Comparison of ENCODE assay signal across 7 cellular contexts in the genomic region with DNA sequence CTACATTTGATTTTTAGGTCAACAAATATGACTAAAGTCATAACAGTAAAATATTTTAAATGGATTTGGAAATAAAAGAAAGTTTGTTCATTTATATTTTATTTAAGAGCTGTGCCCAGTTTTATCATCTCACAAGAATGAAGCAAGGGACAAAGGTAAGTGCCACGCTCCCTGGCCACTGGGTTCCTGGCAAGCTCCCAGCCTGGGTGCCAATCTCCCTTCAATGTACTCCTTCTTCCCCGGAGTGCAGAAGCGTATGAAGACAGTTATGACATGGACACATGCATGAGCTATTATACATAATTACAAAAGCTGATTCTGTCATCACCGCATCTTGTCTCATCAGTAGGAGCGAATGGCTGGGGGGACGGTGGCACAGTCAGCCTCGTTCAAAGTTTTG. TPM values are rescaled to one million over a fixed set of nuclear protein-coding genes. Genes with fewer than 3 reads are reported as not detected.
DNase-seq lines count a peak whose midpoint lies in the region; ATAC-seq, FAIRE-seq and TF ChIP-seq lines count a peak whose summit lies in the region.
"Not testable (repeated sequence)": the region's sequence is repeated elsewhere in the genome, so short reads cannot be mapped to it uniquely, and the experiment has no call there.

No MANE protein-coding gene starts in this region.

- not testable (repeated sequence) for H4K20me1 ChIP-seq in endothelial cell of umbilical vein (replicated peaks; ENCODE audit: control insufficient read depth, extremely low read depth, insufficient read depth, low read length)

- H3K9me3 ChIP-seq in endothelial cell of umbilical vein (replicated peaks; ENCODE audit: control insufficient read depth, insufficient read depth, low read length) = not testable (repeated sequence)

- peaks cover 36 to 45% of the 10 kb centered on the region in 2 donors for H3K36me3 Mint-ChIP-seq in stimulated activated naive B cell treated with anti-CD40 and anti-IgM and Interleukin-4, amounts not matched to agents 10 μg/mL and 1 μg/mL and 100 μg/mL, for 72 hours

- FAIRE-seq in RCC 7860 (lab: Jason Lieb, UNC) (peak; percentile 38), colon (lab: Jason Lieb, UNC) (peak; percentile 58), endothelial cell of umbilical vein (lab: Jason Lieb, UNC) (peak; percentile 56)

- not testable (repeated sequence) for H3K27me3 Mint-ChIP-seq in stimulated activated naive B cell treated with anti-CD40 and anti-IgM and Interleukin-4, amounts not matched to agents 10 μg/mL and 1 μg/mL and 100 μg/mL, for 72 hours

- CTCF ChIA-PET in endothelial cell of umbilical vein (lab: Charles Lee) = not testable (repeated sequence)

- intact Hi-C loops in endothelial cell of umbilical vein (cut with micrococcal nuclease); left ventricle myocardium superior (cut with micrococcal nuclease): not testable (repeated sequence)

- not testable (repeated sequence) for BruUV-seq in endothelial cell of umbilical vein (replicated peaks; lab: Mats Ljungman, UMichigan)

- H3K9ac ChIP-seq in endothelial cell of umbilical vein (replicated peaks; ENCODE audit: extremely low read depth, insufficient read depth, low read length) = not testable (repeated sequence)

- H3K4me2 ChIP-seq in endothelial cell of umbilical vein (ENCODE audit: insufficient read depth, low read length) = not testable (repeated sequence)

- TF ChIP-seq CTCF in endothelial cell of umbilical vein (IDR thresholded peaks at IDR 0.05; ENCODE audit: extremely low read depth in 1 of 2, insufficient read depth in 1 of 2, low read depth in 1 of 2, low read length in 2 of 2) = not testable (repeated sequence)

- dilution Hi-C loops in endothelial cell of umbilical vein (cut with MboI; ENCODE audit: extremely low pct_ligation_motif_present, low sequenced_read_pairs) = not testable (repeated sequence)

- H3K4me3 ChIP-seq in endothelial cell of umbilical vein (replicated peaks in 1 of 3; ENCODE audit: insufficient read depth in 1 of 3, low read depth in 1 of 3, low read length in 3 of 3) = not testable (repeated sequence)

- peak; percentile 39 for ATAC-seq in left ventricle myocardium superior
- ATAC-seq in left lobe of liver = peak; percentile 71
- ATAC-seq in stimulated activated naive B cell treated with anti-CD40 and anti-IgM and Interleukin-4, amounts not matched to agents 10 μg/mL and 1 μg/mL and 100 μg/mL, for 72 hours (replicated peaks) = not testable (repeated sequence)

- H3K27ac Mint-ChIP-seq in stimulated activated naive B cell treated with anti-CD40 and anti-IgM and Interleukin-4, amounts not matched to agents 10 μg/mL and 1 μg/mL and 100 μg/mL, for 72 hours = peak overlapping the region; percentile 43

- not testable (repeated sequence) for H3K4me1 ChIP-seq in endothelial cell of umbilical vein (ENCODE audit: control insufficient read depth, extremely low read depth, insufficient read depth, low read length)

- not testable (repeated sequence) for H3K36me3 ChIP-seq in endothelial cell of umbilical vein (ENCODE audit: control insufficient read depth in 2 of 2, extremely low read depth in 1 of 2, insufficient read depth in 2 of 2, low read length in 2 of 2)

- not testable (repeated sequence) for H3K9me1 ChIP-seq in endothelial cell of umbilical vein (replicated peaks; ENCODE audit: control insufficient read depth, extremely low read depth, insufficient read depth, low read length)

- H3K9me3 Mint-ChIP-seq in stimulated activated naive B cell treated with anti-CD40 and anti-IgM and Interleukin-4, amounts not matched to agents 10 μg/mL and 1 μg/mL and 100 μg/mL, for 72 hours = not testable (repeated sequence)

- H2AFZ ChIP-seq in endothelial cell of umbilical vein (ENCODE audit: low read depth, low read length) = not testable (repeated sequence)

- H3K79me2 ChIP-seq in endothelial cell of umbilical vein (ENCODE audit: control insufficient read depth, insufficient read depth, low read length) = not testable (repeated sequence)

- H3K4me1 Mint-ChIP-seq in stimulated activated naive B cell treated with anti-CD40 and anti-IgM and Interleukin-4, amounts not matched to agents 10 μg/mL and 1 μg/mL and 100 μg/mL, for 72 hours = not testable (repeated sequence)

- H3K27me3 ChIP-seq in endothelial cell of umbilical vein (ENCODE audit: control insufficient read depth in 2 of 2, insufficient read depth in 2 of 2, low read length in 2 of 2) = not testable (repeated sequence)

- not testable (repeated sequence) for TF ChIP-seq POLR2A in endothelial cell of umbilical vein (IDR thresholded peaks at IDR 0.05; ENCODE audit: low read depth, low read length)

- not testable (repeated sequence) for DNase-seq in RCC 7860 (ENCODE audit: low spot score); endothelial cell of umbilical vein (ENCODE audit: low read depth, low spot score); stimulated activated naive B cell treated with anti-CD40 and anti-IgM and Interleukin-4, amounts not matched to agents 10 μg/mL and 1 μg/mL and 100 μg/mL, for 72 hours
- DNase-seq in left ventricle myocardium superior (peak; percentile 58), left lobe of liver (ENCODE audit: low spot score) (peak; percentile 79), mucosa of gallbladder (ENCODE audit: low spot score) (peak; percentile 67)

- POLR2A ChIA-PET in endothelial cell of umbilical vein (lab: Charles Lee) = not testable (repeated sequence)

- not testable (repeated sequence) for H3K4me3 Mint-ChIP-seq in stimulated activated naive B cell treated with anti-CD40 and anti-IgM and Interleukin-4, amounts not matched to agents 10 μg/mL and 1 μg/mL and 100 μg/mL, for 72 hours

- not testable (repeated sequence) for H3K27ac ChIP-seq in endothelial cell of umbilical vein (ENCODE audit: insufficient read depth, low read depth, low read length)

RNA-seq across cellular contexts. Expression of a gene that starts 48.1 kb away (rescaled TPM):
- total RNA-seq in endothelial cell of umbilical vein (49.2 and 57.2 TPM in 2 replicates), left ventricle myocardium superior (13.4 TPM), left lobe of liver (8.9 TPM), mucosa of gallbladder (119 TPM)
- 27.7 and 28.9 TPM in 2 replicates for polyA plus RNA-seq in endothelial cell of umbilical vein
- polyA plus RNA-seq in endothelial cell of umbilical vein (2011; cell fraction: cytosol; rRNA removed) = 22.7 and 30.8 TPM in 2 replicates
- polyA plus RNA-seq in endothelial cell of umbilical vein (2011; cell fraction: nucleus; rRNA removed) = 40.7 and 46.4 TPM in 2 replicates
- 27.3 and 29.3 TPM in 2 replicates for polyA plus RNA-seq in endothelial cell of umbilical vein (2012)
- polyA minus RNA-seq in endothelial cell of umbilical vein = 25.0 and 27.0 TPM in 2 replicates
- polyA minus RNA-seq in endothelial cell of umbilical vein (2011; cell fraction: cytosol; rRNA and poly(A)+ RNA removed) = 80.1 TPM
- polyA minus RNA-seq in endothelial cell of umbilical vein (2011; cell fraction: nucleus; rRNA and poly(A)+ RNA removed) = 14.7 and 15.2 TPM in 2 replicates
